ENCODE assay signal across 25 cellular contexts in genomic region chr4:907691-908437, GRCh38. TPM values are rescaled to one million over a fixed set of nuclear protein-coding genes. Genes with fewer than 3 reads are reported as not detected.
A peak's percentile ranks its signal among the peaks of the same experiment; 100 is the strongest.
DNase-seq lines count a peak whose midpoint lies in the region; ATAC-seq and TF ChIP-seq lines count a peak whose summit lies in the region.
"Had no signal": no experiment of that assay in that cellular context is flagged by ENCODE, and none has a peak within 500 bp of the region (broad histone marks: within the 10 kb centered on the region; RNA-seq: fewer than 3 reads in every experiment).

No MANE protein-coding gene starts in this region.

- no peak overlapping the region for H4K5ac ChIP-seq in mesendoderm (ENCODE audit: low read length)

- WGBS in mesendoderm (ENCODE audit: extremely low coverage, insufficient coverage, low lambda C conversion rate), result no CpG with 5 or more reads among the region's 35 CpGs

- no peaks in the 10 kb centered on the region for H3K36me3 ChIP-seq in mesendoderm (ENCODE audit: control insufficient read depth, insufficient read depth, low read length)

- no peak overlapping the region for H3K9ac ChIP-seq in mesendoderm (ENCODE audit: low read length)

- no peak overlapping the region for H3K56ac ChIP-seq in mesendoderm (ENCODE audit: low read length)

- intact Hi-C loops in left ventricle myocardium superior (cut with micrococcal nuclease), result no loop called here
- intact Hi-C loops in Right ventricle myocardium superior (cut with DNase I), result no loop called here

- no peaks in the 10 kb centered on the region for H3K27me3 ChIP-seq in mesendoderm (ENCODE audit: insufficient read depth, low read length, poor library complexity)
- H3K27me3 ChIP-seq: transverse colon had no signal

- H3K4me3 ChIP-seq in choroid plexus epithelial cell (ENCODE audit: low read depth, low read length), result no peak overlapping the region
- H3K4me3 ChIP-seq in skeletal muscle cell (ENCODE audit: low read depth, low read length), result no peak overlapping the region
- H3K4me3 ChIP-seq in mesendoderm (ENCODE audit: low read length), result no peak overlapping the region
- H3K4me3 ChIP-seq: A549, transverse colon had no signal

- H2BK15ac ChIP-seq in mesendoderm (replicated peaks; ENCODE audit: low read depth), result no peak overlapping the region

- H3K4me1 ChIP-seq in mesendoderm (ENCODE audit: control insufficient read depth, low read depth, low read length), result peaks cover 1% of the 10 kb centered on the region
- H3K4me1 ChIP-seq: A549 had no signal

- H3K4ac ChIP-seq in mesendoderm (ENCODE audit: low read depth, low read length), result no peak overlapping the region

- no peak overlapping the region for H3K4me2 ChIP-seq in mesendoderm (ENCODE audit: low read length)
- H3K4me2 ChIP-seq: A549 had no signal

- H3K18ac ChIP-seq in mesendoderm (ENCODE audit: low read length), result no peak overlapping the region

- DNase-seq in left ventricle myocardium superior (peak; percentile 18), Right ventricle myocardium superior (no peak), choroid plexus epithelial cell (ENCODE audit: low read depth) (peak; percentile 42), left lobe of liver (ENCODE audit: low spot score) (no peak), skeletal muscle cell (ENCODE audit: low read depth) (peak; percentile 29), mesendoderm (no peak), NCI-H446 (lab: John Stamatoyannopoulos, UW) (no peak)
- DNase-seq: activated CD4-positive, alpha-beta memory T cell treated with anti-CD3 and anti-CD28 coated beads, Interleukin-2, amount 10 ng/mL, durations not matched to agents 7 days and 5 days; activated CD4-positive, CD25-positive, alpha-beta regulatory T cell treated with anti-CD3 and anti-CD28 coated beads, Interleukin-2, amount 50 U/mL, for 72 hours; activated naive CD4-positive, alpha-beta T cell treated with anti-CD3 and anti-CD28 coated beads, Interleukin-2, amount 50 U/mL, for 16 hours; anterior cingulate cortex; CD8-positive, alpha-beta memory T cell; DMS 273 treated with DMSO at 0.1 percent for 48 hours; head of caudate nucleus; kidney glomerular epithelial cell; NCI-H1694; NCI-H2171; NCI-H526 treated with DMSO at 0.1 percent for 48 hours; nucleus accumbens; stimulated activated CD4-positive, alpha-beta T cell treated with anti-CD3 and anti-CD28 coated beads, Interleukin-2, amount 100 ng/mL, for 24 hours; T-helper 1 cell; transverse colon had no signal

- H2BK5ac ChIP-seq in mesendoderm (ENCODE audit: low read length), result no peak overlapping the region

- no peak overlapping the region for H2BK120ac ChIP-seq in mesendoderm (ENCODE audit: low read depth, low read length)

- H3K79me2 ChIP-seq in mesendoderm (ENCODE audit: control insufficient read depth, insufficient read depth, low read length), result no peaks in the 10 kb centered on the region

- H3K23ac ChIP-seq in mesendoderm (ENCODE audit: low read length), result no peak overlapping the region

- H3K27ac ChIP-seq in mesendoderm (ENCODE audit: low read depth, low read length), result no peak overlapping the region
- H3K27ac ChIP-seq: A549, transverse colon had no signal

- no peak for ATAC-seq in left ventricle myocardium superior
- ATAC-seq in Right ventricle myocardium superior (ENCODE audit: poor library complexity), result no peak
- ATAC-seq in left lobe of liver, result peak; percentile 27
- no peak for ATAC-seq in HG02623 (IDR thresholded peaks at IDR 0.05; ENCODE audit: unreplicated experiment)
- ATAC-seq: A549; activated T-helper 17 cell treated with anti-CD3 and anti-CD28 coated beads, Interleukin-2, amount 50 U/mL, for 72 hours had no signal

- no peak overlapping the region for H2AK5ac ChIP-seq in mesendoderm (ENCODE audit: low read length)

- H3K79me1 ChIP-seq in mesendoderm (ENCODE audit: low read length), result peaks cover 4% of the 10 kb centered on the region

- H4K8ac ChIP-seq in mesendoderm (ENCODE audit: low read depth, low read length), result no peak overlapping the region

- TF ChIP-seq CTCF in choroid plexus epithelial cell (conservative IDR thresholded peaks at IDR 0.05; ENCODE audit: low read depth, low read length), result no peak

RNA-seq across cellular contexts. Expression of gene GAK, which starts 24.3 kb away (rescaled TPM):
- total RNA-seq in left ventricle myocardium superior (29.7 TPM), Right ventricle myocardium superior (27.9 TPM), left lobe of liver (72.1 TPM)
- polyA plus RNA-seq in mesendoderm (2013, experiment 1 of 2), result 50.4 TPM
- polyA plus RNA-seq in mesendoderm (2013, experiment 2 of 2), result 48.6 TPM

RNA-seq across cellular contexts. Expression of gene TMEM175, which starts 24.4 kb away (rescaled TPM):
- 19.8 TPM for total RNA-seq in left ventricle myocardium superior
- 14.9 TPM for total RNA-seq in Right ventricle myocardium superior
- total RNA-seq in left lobe of liver, result 39.2 TPM
- 3.8 TPM for polyA plus RNA-seq in mesendoderm (2013, experiment 1 of 2)
- polyA plus RNA-seq in mesendoderm (2013, experiment 2 of 2), result 3.0 TPM

Comparison
In these comparisons a context has a peak if more than half of its experiments do, and no peak if none do; other contexts are left out.
1. DNase-seq: peak in left ventricle myocardium superior (single experiment), choroid plexus epithelial cell (single experiment) and skeletal muscle cell (single experiment); none in Right ventricle myocardium superior (single experiment), left lobe of liver (single experiment), mesendoderm (single experiment) and NCI-H446 (0 of 2).